22 cellular contexts compared by ENCODE assay signal in genomic region chr1:53311104-53311908, GRCh38. TPM values are rescaled to one million over a fixed set of nuclear protein-coding genes. Genes with fewer than 3 reads are reported as not detected.
DNase-seq lines count a peak whose midpoint lies in the region; ATAC-seq and TF ChIP-seq lines count a peak whose summit lies in the region.
"Had no signal": no experiment of that assay in that cellular context is flagged by ENCODE, and none has a peak within 500 bp of the region (broad histone marks: within the 10 kb centered on the region; RNA-seq: fewer than 3 reads in every experiment).

No MANE protein-coding gene starts in this region.

- H2AK5ac ChIP-seq in H9 (ENCODE audit: insufficient read length, low read length) = no peak overlapping the region

- H3K23ac ChIP-seq in H9 (ENCODE audit: insufficient read length, low read depth, low read length) = no peak overlapping the region

- no peaks in the 10 kb centered on the region for H3K23me2 ChIP-seq in H9 (ENCODE audit: insufficient read length, low read depth, low read length, poor library complexity, severe bottlenecking)

- no peaks in the 10 kb centered on the region for H3K36me3 Mint-ChIP-seq in activated CD4-positive, alpha-beta T cell treated with anti-CD3 and anti-CD28 coated beads, Interleukin-2, amount 10 ng/mL, durations not matched to agents 7 days and 5 days (ENCODE audit: low read depth)
- peaks cover 19 to 71% (median 49%) of the 10 kb centered on the region in 3 experiments; a peak in 6 of 7 replicates for H3K36me3 Mint-ChIP-seq in H9 (ENCODE audit: insufficient read depth in 1 of 3, low read depth in 3 of 3)
- H3K36me3 Mint-ChIP-seq in activated T-helper 2 cell treated with anti-CD3 and anti-CD28 coated beads, Interferon-gamma antibody, Interleukin-2, Interleukin-4, amounts not matched to agents 10 μg/mL and 5 μg/mL and 100 μg/mL, durations not matched to agents 14 hours and 24 hours and 36 hours (ENCODE audit: low read depth) = peaks cover 42% of the 10 kb centered on the region
- H3K36me3 Mint-ChIP-seq in memory B cell = no peaks in the 10 kb centered on the region
- H3K36me3 Mint-ChIP-seq: naive thymus-derived CD8-positive, alpha-beta T cell had no signal

- H3K14ac ChIP-seq in H9 (ENCODE audit: insufficient read depth, low read length) = no peak overlapping the region; the same call in 1 of the 2 replicates

- no peaks in the 10 kb centered on the region for H3K27me3 ChIP-seq in H9 (ENCODE audit: insufficient read depth, low read length)
- H3K27me3 ChIP-seq: ovary, right atrium auricular region had no signal

- no peaks in the 10 kb centered on the region for H3K9me3 Mint-ChIP-seq in activated CD4-positive, alpha-beta T cell treated with anti-CD3 and anti-CD28 coated beads, Interleukin-2, amount 10 ng/mL, durations not matched to agents 7 days and 5 days
- H3K9me3 Mint-ChIP-seq in H9 = no peaks in the 10 kb centered on the region
- no peaks in the 10 kb centered on the region for H3K9me3 Mint-ChIP-seq in activated T-helper 2 cell treated with anti-CD3 and anti-CD28 coated beads, Interferon-gamma antibody, Interleukin-2, Interleukin-4, amounts not matched to agents 10 μg/mL and 5 μg/mL and 100 μg/mL, durations not matched to agents 14 hours and 24 hours and 36 hours
- no peaks in the 10 kb centered on the region for H3K9me3 Mint-ChIP-seq in memory B cell
- H3K9me3 Mint-ChIP-seq: naive thymus-derived CD8-positive, alpha-beta T cell; T-cell had no signal

- peaks cover 3% of the 10 kb centered on the region for H4K20me1 ChIP-seq in H9 (ENCODE audit: control insufficient read depth, insufficient read depth, insufficient read length)

- TF ChIP-seq CTCF in H9 (conservative IDR thresholded peaks at IDR 0.05) = no peak

- H4K8ac ChIP-seq in H9 (replicated peaks; ENCODE audit: insufficient read length, low read depth, low read length) = no peak overlapping the region

- DNase-seq in activated CD4-positive, alpha-beta T cell treated with anti-CD3 and anti-CD28 coated beads, Interleukin-2, amount 10 ng/mL, durations not matched to agents 7 days and 5 days = no peak
- DNase-seq in activated CD4-positive, alpha-beta T cell treated with anti-CD3 and anti-CD28 coated beads, Interleukin-2, amount 50 U/mL, for 4 hours = no peak
- DNase-seq in H9 (no peak), memory B cell (ENCODE audit: low spot score in 2 of 2) (no peak), SIG-M5 treated with dmso at 0.1 percent for 504 hours (lab: John Stamatoyannopoulos, UW; ENCODE audit: unreplicated experiment) (no peak), 8988T (no peak)
- no peak for DNase-seq in activated T-helper 2 cell treated with anti-CD3 and anti-CD28 coated beads, Interferon-gamma antibody, Interleukin-2, Interleukin-4, amounts not matched to agents 10 μg/mL and 5 μg/mL and 100 μg/mL, durations not matched to agents 14 hours and 24 hours and 36 hours (ENCODE audit: low spot score)
- DNase-seq: activated CD4-positive, alpha-beta T cell treated with anti-CD3 and anti-CD28 coated beads for 48 hours; activated CD8-positive, alpha-beta memory T cell treated with anti-CD3 and anti-CD28 coated beads, Interleukin-2, amount 50 U/mL, for 4 hours; activated effector memory CD4-positive, alpha-beta T cell treated with anti-CD3 and anti-CD28 coated beads, Interleukin-2, amount 50 U/mL, for 16 hours; head of caudate nucleus; left colon; MM.1S; naive thymus-derived CD8-positive, alpha-beta T cell; NCI-H1436; ovary; Right ventricle myocardium superior; stimulated activated CD4-positive, alpha-beta T cell treated with anti-CD3 and anti-CD28 coated beads, Interleukin-12 subunit alpha, Interleukin-12 subunit beta, amount 100 ng/mL, for 4 hours; T-cell; trophoblast cell had no signal

- H3K4me1 Mint-ChIP-seq in activated CD4-positive, alpha-beta T cell treated with anti-CD3 and anti-CD28 coated beads, Interleukin-2, amount 10 ng/mL, durations not matched to agents 7 days and 5 days = peaks cover 22% of the 10 kb centered on the region
- peaks cover 12 to 26% of the 10 kb centered on the region in 2 experiments for H3K4me1 Mint-ChIP-seq in H9
- peaks cover 11% of the 10 kb centered on the region for H3K4me1 Mint-ChIP-seq in activated T-helper 2 cell treated with anti-CD3 and anti-CD28 coated beads, Interferon-gamma antibody, Interleukin-2, Interleukin-4, amounts not matched to agents 10 μg/mL and 5 μg/mL and 100 μg/mL, durations not matched to agents 14 hours and 24 hours and 36 hours (ENCODE audit: low read depth)
- H3K4me1 Mint-ChIP-seq in memory B cell = peaks cover 7% of the 10 kb centered on the region

- no peak overlapping the region for H4K91ac ChIP-seq in H9 (ENCODE audit: insufficient read length, low read depth, low read length)

- intact Hi-C loops in activated T-helper 2 cell treated with anti-CD3 and anti-CD28 coated beads, Interferon-gamma antibody, Interleukin-2, Interleukin-4, amounts not matched to agents 10 μg/mL and 5 μg/mL and 100 μg/mL, durations not matched to agents 14 hours and 24 hours and 36 hours (cut with micrococcal nuclease) = no loop called here

- no CpG with 5 or more reads among the region's 16 CpGs for WGBS in H9 (ENCODE audit: extremely low coverage, insufficient read length, low lambda C conversion rate)

- POLR2A ChIA-PET in activated CD4-positive, alpha-beta T cell treated with anti-CD3 and anti-CD28 coated beads, Interleukin-2, amount 10 ng/mL, durations not matched to agents 7 days and 5 days (lab: Charles Lee) = no interaction called here

- H3K79me1 ChIP-seq in H9 (ENCODE audit: insufficient read depth, low read depth, low read length, poor library complexity, severe bottlenecking) = no peaks in the 10 kb centered on the region

- no peak overlapping the region for H2BK5ac ChIP-seq in H9 (ENCODE audit: insufficient read length, low read length)

- peak overlapping the region; percentile 62 for H3K27ac Mint-ChIP-seq in activated CD4-positive, alpha-beta T cell treated with anti-CD3 and anti-CD28 coated beads, Interleukin-2, amount 10 ng/mL, durations not matched to agents 7 days and 5 days
- H3K27ac Mint-ChIP-seq in H9 (peak overlapping the region in 2 of 3 experiments; percentile 72 to 88; a peak in 2 of 7 replicates), memory B cell (peak overlapping the region; percentile 43)
- peak overlapping the region; percentile 40 for H3K27ac Mint-ChIP-seq in activated T-helper 2 cell treated with anti-CD3 and anti-CD28 coated beads, Interferon-gamma antibody, Interleukin-2, Interleukin-4, amounts not matched to agents 10 μg/mL and 5 μg/mL and 100 μg/mL, durations not matched to agents 14 hours and 24 hours and 36 hours
- H3K27ac Mint-ChIP-seq: T-cell had no signal

- no peak overlapping the region for H3K27ac ChIP-seq in H9 (ENCODE audit: insufficient read length, low read depth, low read length)
- H3K27ac ChIP-seq: ovary, right atrium auricular region had no signal

- H3K9ac ChIP-seq in H9 (ENCODE audit: extremely low read depth, insufficient read length, low read length) = no peak overlapping the region

- H3K56ac ChIP-seq in H9 (ENCODE audit: insufficient read length, low read depth, low read length) = no peak overlapping the region

- H3K4me1 ChIP-seq in H9 (ENCODE audit: insufficient read depth, low read length) = no peaks in the 10 kb centered on the region
- H3K4me1 ChIP-seq: right atrium auricular region had no signal

- ATAC-seq in memory B cell (ENCODE audit: low read depth) = no peak
- ATAC-seq in GM19023 (IDR thresholded peaks at IDR 0.05; ENCODE audit: unreplicated experiment) = no peak
- ATAC-seq: left colon; naive thymus-derived CD8-positive, alpha-beta T cell; T-cell had no signal

- H3T11ph ChIP-seq in H9 (ENCODE audit: low read length) = no peak overlapping the region

- CTCF ChIA-PET in activated CD4-positive, alpha-beta T cell treated with anti-CD3 and anti-CD28 coated beads, Interleukin-2, amount 10 ng/mL, durations not matched to agents 7 days and 5 days (lab: Charles Lee) = interaction anchor here (1.0 kb wide), 1 partner anchor 32 kb away, joined by 5 read pairs; no protein-coding TSS in a partner anchor

- no peak overlapping the region for H4K5ac ChIP-seq in H9 (ENCODE audit: insufficient read length, low read depth, low read length)

- no peaks in the 10 kb centered on the region for H3K27me3 Mint-ChIP-seq in activated CD4-positive, alpha-beta T cell treated with anti-CD3 and anti-CD28 coated beads, Interleukin-2, amount 10 ng/mL, durations not matched to agents 7 days and 5 days
- H3K27me3 Mint-ChIP-seq in H9 (ENCODE audit: low read depth) (no peaks in the 10 kb centered on the region), memory B cell (no peaks in the 10 kb centered on the region)
- H3K27me3 Mint-ChIP-seq in activated T-helper 2 cell treated with anti-CD3 and anti-CD28 coated beads, Interferon-gamma antibody, Interleukin-2, Interleukin-4, amounts not matched to agents 10 μg/mL and 5 μg/mL and 100 μg/mL, durations not matched to agents 14 hours and 24 hours and 36 hours (ENCODE audit: low read depth) = no peaks in the 10 kb centered on the region
- H3K27me3 Mint-ChIP-seq: naive thymus-derived CD8-positive, alpha-beta T cell; T-cell had no signal

- no peak overlapping the region for H3K4ac ChIP-seq in H9 (ENCODE audit: low read depth, low read length)

- H2AFZ ChIP-seq in H9 (ENCODE audit: low read length) = no peak overlapping the region

- peaks cover 4% of the 10 kb centered on the region; the same call in 1 of the 2 replicates for H3K79me2 ChIP-seq in H9 (ENCODE audit: insufficient read depth, low read length)

- no peak overlapping the region for H3K4me2 ChIP-seq in H9 (ENCODE audit: insufficient read depth, insufficient read length, low read length)

- no peak overlapping the region for H2BK15ac ChIP-seq in H9 (ENCODE audit: low read depth, low read length)

- no peak overlapping the region for H2BK20ac ChIP-seq in H9 (ENCODE audit: low read depth, low read length, poor library complexity, severe bottlenecking)

- H3K9me3 ChIP-seq in H9 (ENCODE audit: control insufficient read depth, low read depth, low read length) = no peaks in the 10 kb centered on the region
- H3K9me3 ChIP-seq: ovary, right atrium auricular region had no signal

- H3K4me3 Mint-ChIP-seq in activated CD4-positive, alpha-beta T cell treated with anti-CD3 and anti-CD28 coated beads, Interleukin-2, amount 10 ng/mL, durations not matched to agents 7 days and 5 days = no peak overlapping the region
- H3K4me3 Mint-ChIP-seq in H9 (no peak overlapping the region; a peak in 1 of 5 replicates), memory B cell (no peak overlapping the region)
- H3K4me3 Mint-ChIP-seq in activated T-helper 2 cell treated with anti-CD3 and anti-CD28 coated beads, Interferon-gamma antibody, Interleukin-2, Interleukin-4, amounts not matched to agents 10 μg/mL and 5 μg/mL and 100 μg/mL, durations not matched to agents 14 hours and 24 hours and 36 hours (ENCODE audit: low read depth) = no peak overlapping the region
- H3K4me3 Mint-ChIP-seq: naive thymus-derived CD8-positive, alpha-beta T cell; T-cell had no signal

- no peak overlapping the region for H2BK120ac ChIP-seq in H9 (ENCODE audit: low read depth, low read length, poor library complexity, severe bottlenecking)

- H3K18ac ChIP-seq in H9 (ENCODE audit: insufficient read length, low read depth, low read length) = no peak overlapping the region

- H2BK12ac ChIP-seq in H9 (ENCODE audit: insufficient read length, low read depth, low read length) = no peak overlapping the region

RNA-seq across cellular contexts. Expression of gene LRP8, which starts 16.6 kb away (rescaled TPM):
- 10 to 100 TPM; 51.8 to 56.6 TPM for total RNA-seq in activated CD4-positive, alpha-beta T cell treated with anti-CD3 and anti-CD28 coated beads, Interleukin-2, amount 10 ng/mL, durations not matched to agents 7 days and 5 days
- 69.2 and 78.6 TPM in 2 replicates for total RNA-seq in H9 (2021)
- 78.0 and 82.1 TPM in 2 replicates for total RNA-seq in activated T-helper 2 cell treated with anti-CD3 and anti-CD28 coated beads, Interferon-gamma antibody, Interleukin-2, Interleukin-4, amounts not matched to agents 10 μg/mL and 5 μg/mL and 100 μg/mL, durations not matched to agents 14 hours and 24 hours and 36 hours
